In genomic region chr18:42861259-42861658, GRCh38 we compare ENCODE assay signal across 26 cellular contexts.
"Had no signal": no experiment of that assay in that cellular context is flagged by ENCODE, and none has a peak within 500 bp of the region (broad histone marks: within the 10 kb centered on the region; RNA-seq: fewer than 3 reads in every experiment).

No MANE protein-coding gene starts in this region.

- H3K9me3 Mint-ChIP-seq: nephron, neural progenitor cell had no signal

- H3K27me3 ChIP-seq: foreskin keratinocyte, gastroesophageal sphincter, heart left ventricle, hepatocyte, neural progenitor cell, right lobe of liver, stomach, thyroid gland, vagina had no signal

- H3K27ac Mint-ChIP-seq: naive thymus-derived CD4-positive, alpha-beta T cell; nephron; neural progenitor cell; progenitor cell of endocrine pancreas had no signal

- H3K36me3 Mint-ChIP-seq: naive thymus-derived CD4-positive, alpha-beta T cell; neural progenitor cell had no signal

- H3K36me3 ChIP-seq: gastroesophageal sphincter, heart left ventricle, neural progenitor cell, right lobe of liver, stomach, thyroid gland, vagina had no signal

- H3K4me1 Mint-ChIP-seq: naive thymus-derived CD4-positive, alpha-beta T cell; nephron; neural progenitor cell had no signal

- ATAC-seq: esophagus mucosa; foreskin keratinocyte; gastroesophageal sphincter; heart left ventricle; left lobe of liver; naive thymus-derived CD4-positive, alpha-beta T cell; right lobe of liver had no signal

- H3K4me3 ChIP-seq: dorsolateral prefrontal cortex, gastroesophageal sphincter, heart left ventricle, hepatocyte, neural progenitor cell, right lobe of liver, stomach, thyroid gland, vagina had no signal

- DNase-seq: dorsolateral prefrontal cortex; effector CD4-positive, alpha-beta T cell; foreskin keratinocyte; heart left ventricle; kidney; mesendoderm; midbrain; naive thymus-derived CD4-positive, alpha-beta T cell; right lobe of liver; small intestine; stimulated activated CD4-positive, alpha-beta T cell treated with anti-CD3 and anti-CD28 coated beads, Interleukin-15, amount 100 ng/mL, for 24 hours; stimulated activated CD4-positive, alpha-beta T cell treated with anti-CD3 and anti-CD28 coated beads, Interleukin-2, amount 100 ng/mL, for 48 hours; stimulated activated naive CD4-positive, alpha-beta T cell treated with Interleukin-2 at 50 U/mL for 16 hours; stomach; thyroid gland; trophoblast cell had no signal

- H3K27me3 Mint-ChIP-seq: naive thymus-derived CD4-positive, alpha-beta T cell; progenitor cell of endocrine pancreas had no signal

- H3K9me3 ChIP-seq: gastroesophageal sphincter, heart left ventricle, right lobe of liver, stomach, thyroid gland, vagina had no signal

- H3K27ac ChIP-seq: dorsolateral prefrontal cortex, epithelial cell of prostate, foreskin keratinocyte, gastroesophageal sphincter, heart left ventricle, hepatocyte, neural progenitor cell, parathyroid adenoma, right lobe of liver, stomach, thyroid gland, vagina had no signal

- H3K4me3 Mint-ChIP-seq: naive thymus-derived CD4-positive, alpha-beta T cell; nephron; neural progenitor cell had no signal

- H3K4me1 ChIP-seq: foreskin keratinocyte, gastroesophageal sphincter, heart left ventricle, neural progenitor cell, parathyroid adenoma, right lobe of liver, stomach, thyroid gland, vagina had no signal
